8 cellular contexts compared by ENCODE assay signal in genomic region chr10:68901106-68901927, GRCh38. TPM values are rescaled to one million over a fixed set of nuclear protein-coding genes. Genes with fewer than 3 reads are reported as not detected.
DNase-seq lines count a peak whose midpoint lies in the region; ATAC-seq and TF ChIP-seq lines count a peak whose summit lies in the region.

Gene DDX50, plus strand, starts transcription at chr10:68901315. Its CDS starts 70 bp downstream, at chr10:68901385.

- H3K9ac ChIP-seq in mucosa of rectum (ENCODE audit: low read depth in 1 of 2, low read length in 2 of 2): peak within 1 kb of the TSS; percentile 92 to 95

- H3K4me1 Mint-ChIP-seq in activated T-cell treated with anti-CD3 and anti-CD28 coated beads, Interleukin-2, amount 50 U/mL, for 24 hours (ENCODE audit: low read depth): peaks cover 47% of the 10 kb centered on the region

- peak within 1 kb of the TSS; percentile 98 to 99 for H3K27ac ChIP-seq in mucosa of rectum (ENCODE audit: low read depth in 2 of 2, low read length in 2 of 2)

- peak within 1 kb of the TSS; percentile 82 to 95 for H3K4me3 ChIP-seq in mucosa of rectum (ENCODE audit: low read length in 2 of 2)

- no peaks in the 10 kb centered on the region for H3K27me3 Mint-ChIP-seq in activated T-cell treated with anti-CD3 and anti-CD28 coated beads, Interleukin-2, amount 50 U/mL, for 24 hours

- H3K27me3 ChIP-seq in mucosa of rectum (ENCODE audit: control insufficient read depth in 2 of 2, insufficient read depth in 2 of 2, low read length in 2 of 2): no peaks in the 10 kb centered on the region

- TF ChIP-seq POLR2A in erythroblast (IDR thresholded peaks at IDR 0.05; ENCODE audit: low read length): peak; percentile 96

- no peaks in the 10 kb centered on the region for H3K9me3 Mint-ChIP-seq in activated T-cell treated with anti-CD3 and anti-CD28 coated beads, Interleukin-2, amount 50 U/mL, for 24 hours

- peak within 1 kb of the TSS; percentile 99 for H3K27ac Mint-ChIP-seq in activated T-cell treated with anti-CD3 and anti-CD28 coated beads, Interleukin-2, amount 50 U/mL, for 24 hours

- H3K9me3 ChIP-seq in mucosa of rectum (ENCODE audit: control insufficient read depth in 2 of 2, low read length in 2 of 2): no peaks in the 10 kb centered on the region

- in situ Hi-C loops in KBM-7 (cut with MboI; ENCODE audit: low pct_unique_long_range_greater_than_20kb, low sequenced_read_pairs): no loop called here

- H3K36me3 Mint-ChIP-seq in activated T-cell treated with anti-CD3 and anti-CD28 coated beads, Interleukin-2, amount 50 U/mL, for 24 hours (ENCODE audit: low read depth): peaks cover 50% of the 10 kb centered on the region

- no peaks in the 10 kb centered on the region for H3K36me3 ChIP-seq in mucosa of rectum (ENCODE audit: control insufficient read depth in 2 of 2, insufficient read depth in 2 of 2, low read length in 2 of 2)

- ATAC-seq in GM21717 (IDR thresholded peaks at IDR 0.05; ENCODE audit: unreplicated experiment): peak; percentile 97

- H3K4me1 ChIP-seq in mucosa of rectum (ENCODE audit: control insufficient read depth in 2 of 2, insufficient read depth in 2 of 2, low read length in 2 of 2): peaks cover 3 to 17% of the 10 kb centered on the region in 2 donors

- peak within 1 kb of the TSS; percentile 98 for H3K4me3 Mint-ChIP-seq in activated T-cell treated with anti-CD3 and anti-CD28 coated beads, Interleukin-2, amount 50 U/mL, for 24 hours

- DNase-seq in DMS53 (lab: John Stamatoyannopoulos, UW) (peak; percentile 100), KBM-7 (peak; percentile 99), erythroblast (lab: John Stamatoyannopoulos, UW) (peak; percentile 98 to 99)
- DNase-seq in activated T-cell treated with anti-CD3 and anti-CD28 coated beads, Interleukin-2, amount 50 U/mL, for 24 hours: peak; percentile 96
- DNase-seq in stimulated activated CD8-positive, alpha-beta memory T cell treated with anti-CD3 and anti-CD28 coated beads, Interleukin-7, amount 100 ng/mL, for 1 hour (ENCODE audit: low read depth in 2 of 2): peak; percentile 90 to 92

TF ChIP-seq in PFSK-1, 5 proteins besides CTCF, POLR2A, EP300 and RAD21:
- peak; percentile 43 for TF ChIP-seq FOXP2 (optimal IDR thresholded peaks at IDR 0.05; ENCODE audit: borderline replicate concordance, extremely low read depth, extremely low read length, insufficient read depth)
- 0 out of 4 replicates have a peak, but pooled peaks of 1 of the 2 experiments have one; percentile 6 for TF ChIP-seq REST (IDR thresholded peaks at IDR 0.05; ENCODE audit: insufficient read depth in 1 of 2, low read depth in 2 of 2, low read length in 2 of 2)
- peak; percentile 87; the same call in 1 of the 2 replicates for TF ChIP-seq TAF1 (IDR thresholded peaks at IDR 0.05; ENCODE audit: borderline replicate concordance, insufficient read depth, low read length)
- no peak; the same call in 1 of the 2 replicates for TF ChIP-seq SIN3A (IDR thresholded peaks at IDR 0.05; ENCODE audit: borderline replicate concordance, insufficient read depth, low read length)
- TF ChIP-seq POLR2AphosphoS5 (IDR thresholded peaks at IDR 0.05; ENCODE audit: low read depth, low read length): peak; percentile 85

RNA-seq across cellular contexts. Expression of gene DDX50, which starts in this region (rescaled TPM):
- 26.4 TPM for polyA plus RNA-seq in PFSK-1 (2012; ENCODE audit: insufficient read length, low read depth)

Comparison
In these comparisons a context has a peak if more than half of its experiments do, and no peak if none do; other contexts are left out.
1. Peak in every context shown above with its lines: DNase-seq, ATAC-seq, H3K4me3 ChIP-seq and H3K27ac ChIP-seq.